Comparison of ENCODE assay signal across 37 cellular contexts in the genomic region with DNA sequence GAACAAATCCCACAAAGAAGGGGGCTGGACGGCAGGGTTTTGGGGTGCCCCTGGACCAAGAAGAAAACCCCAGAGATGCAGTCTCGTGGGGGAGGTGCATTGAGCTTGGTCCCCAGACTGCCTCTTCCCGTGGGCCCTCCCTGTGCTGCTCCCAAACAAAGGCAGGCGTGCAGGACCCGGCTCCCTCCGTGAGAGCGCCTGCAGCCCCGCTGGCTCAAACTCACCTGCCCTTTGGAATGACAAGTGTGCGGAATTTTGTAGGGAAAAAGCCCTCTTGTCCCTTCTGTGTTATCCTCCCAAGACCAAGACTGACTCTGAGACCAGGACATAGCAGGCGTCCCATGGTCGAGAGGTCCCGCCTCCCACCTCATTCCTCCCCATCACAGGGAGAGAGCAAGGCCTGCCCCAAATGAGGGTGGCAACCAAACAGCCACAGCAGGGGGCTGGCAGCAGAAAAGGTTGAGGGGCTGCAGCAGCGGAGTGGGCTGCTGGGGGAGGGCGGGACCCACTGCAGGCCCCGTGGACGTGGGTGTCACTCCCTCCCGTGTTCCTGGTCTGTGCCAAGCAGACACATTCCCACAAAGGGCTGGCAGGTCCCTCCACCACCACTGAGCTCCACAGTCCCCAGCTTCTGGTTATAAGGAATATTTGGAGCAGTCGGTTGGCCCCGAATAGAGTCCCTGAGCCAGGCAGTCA. TPM values are rescaled to one million over a fixed set of nuclear protein-coding genes. Genes with fewer than 3 reads are reported as not detected.
"Had no signal": no experiment of that assay in that cellular context is flagged by ENCODE, and none has a peak within 500 bp of the region (broad histone marks: within the 10 kb centered on the region; RNA-seq: fewer than 3 reads in every experiment).

No MANE protein-coding gene starts in this region.

- H3K27ac Mint-ChIP-seq: activated B cell treated with CpG ODN at 0.5 μM for 24 hours; activated CD4-positive, alpha-beta memory T cell treated with anti-CD3 and anti-CD28 coated beads, Interleukin-2, amount 10 ng/mL, durations not matched to agents 7 days and 5 days; activated CD4-positive, alpha-beta T cell treated with anti-CD3 and anti-CD28 coated beads, Interleukin-2, amount 10 ng/mL, durations not matched to agents 7 days and 5 days; activated CD8-positive, alpha-beta memory T cell treated with anti-CD3 and anti-CD28 coated beads, Interleukin-2, amount 10 ng/mL, durations not matched to agents 7 days and 5 days; activated CD8-positive, alpha-beta T cell treated with anti-CD3 and anti-CD28 coated beads, Interleukin-2, amount 10 ng/mL, durations not matched to agents 7 days and 5 days; activated naive CD4-positive, alpha-beta T cell treated with anti-CD3 and anti-CD28 coated beads, Interleukin-2, amount 10 ng/mL, durations not matched to agents 7 days and 5 days; activated naive CD4-positive, alpha-beta T cell treated with anti-CD3 and anti-CD28 coated beads, Interleukin-2, amount 50 U/mL, for 24 hours; activated naive CD8-positive, alpha-beta T cell; activated naive CD8-positive, alpha-beta T cell treated with anti-CD3 and anti-CD28 coated beads, Interleukin-2, amount 10 ng/mL, durations not matched to agents 7 days and 5 days; activated naive CD8-positive, alpha-beta T cell treated with anti-CD3 and anti-CD28 coated beads, Interleukin-2, amount 50 U/mL, for 24 hours; activated T-cell treated with anti-CD3 and anti-CD28 coated beads, Interleukin-2, amount 50 U/mL, for 24 hours; activated T-helper 2 cell treated with anti-CD3 and anti-CD28 coated beads, Interferon-gamma antibody, Interleukin-2, Interleukin-4, amounts not matched to agents 10 μg/mL and 5 μg/mL and 100 μg/mL, durations not matched to agents 14 hours and 24 hours and 36 hours; T-cell; T-helper 17 cell had no signal

- H3K36me3 ChIP-seq: ascending aorta, cardiac muscle cell had no signal

- H3K27me3 ChIP-seq: ascending aorta, cardiac muscle cell had no signal

- H3K4me1 ChIP-seq: ascending aorta had no signal

- FAIRE-seq: bronchial epithelial cell, TTC549 had no signal

- H3K9me3 Mint-ChIP-seq: activated B cell treated with CpG ODN at 0.5 μM for 24 hours; activated CD4-positive, alpha-beta memory T cell treated with anti-CD3 and anti-CD28 coated beads, Interleukin-2, amount 10 ng/mL, durations not matched to agents 7 days and 5 days; activated CD4-positive, alpha-beta T cell treated with anti-CD3 and anti-CD28 coated beads, Interleukin-2, amount 10 ng/mL, durations not matched to agents 7 days and 5 days; activated naive CD4-positive, alpha-beta T cell treated with anti-CD3 and anti-CD28 coated beads, Interleukin-2, amount 10 ng/mL, durations not matched to agents 7 days and 5 days; activated naive CD4-positive, alpha-beta T cell treated with anti-CD3 and anti-CD28 coated beads, Interleukin-2, amount 50 U/mL, for 24 hours; activated naive CD8-positive, alpha-beta T cell treated with anti-CD3 and anti-CD28 coated beads, Interleukin-2, amount 10 ng/mL, durations not matched to agents 7 days and 5 days; activated naive CD8-positive, alpha-beta T cell treated with anti-CD3 and anti-CD28 coated beads, Interleukin-2, amount 50 U/mL, for 24 hours; activated T-cell treated with anti-CD3 and anti-CD28 coated beads, Interleukin-2, amount 50 U/mL, for 24 hours; activated T-helper 2 cell treated with anti-CD3 and anti-CD28 coated beads, Interferon-gamma antibody, Interleukin-2, Interleukin-4, amounts not matched to agents 10 μg/mL and 5 μg/mL and 100 μg/mL, durations not matched to agents 14 hours and 24 hours and 36 hours; central memory CD8-positive, alpha-beta T cell; T-cell had no signal

- H3K27me3 Mint-ChIP-seq: activated CD4-positive, alpha-beta memory T cell treated with anti-CD3 and anti-CD28 coated beads, Interleukin-2, amount 10 ng/mL, durations not matched to agents 7 days and 5 days; activated CD4-positive, alpha-beta T cell treated with anti-CD3 and anti-CD28 coated beads, Interleukin-2, amount 10 ng/mL, durations not matched to agents 7 days and 5 days; activated CD8-positive, alpha-beta memory T cell treated with anti-CD3 and anti-CD28 coated beads, Interleukin-2, amount 10 ng/mL, durations not matched to agents 7 days and 5 days; activated naive CD4-positive, alpha-beta T cell treated with anti-CD3 and anti-CD28 coated beads, Interleukin-2, amount 10 ng/mL, durations not matched to agents 7 days and 5 days; activated naive CD4-positive, alpha-beta T cell treated with anti-CD3 and anti-CD28 coated beads, Interleukin-2, amount 50 U/mL, for 24 hours; activated naive CD8-positive, alpha-beta T cell; activated naive CD8-positive, alpha-beta T cell treated with anti-CD3 and anti-CD28 coated beads, Interleukin-2, amount 10 ng/mL, durations not matched to agents 7 days and 5 days; activated naive CD8-positive, alpha-beta T cell treated with anti-CD3 and anti-CD28 coated beads, Interleukin-2, amount 50 U/mL, for 24 hours; T-cell had no signal

- H3K36me3 Mint-ChIP-seq: activated CD8-positive, alpha-beta memory T cell treated with anti-CD3 and anti-CD28 coated beads, Interleukin-2, amount 10 ng/mL, durations not matched to agents 7 days and 5 days; activated naive CD4-positive, alpha-beta T cell treated with anti-CD3 and anti-CD28 coated beads, Interleukin-2, amount 10 ng/mL, durations not matched to agents 7 days and 5 days; activated naive CD4-positive, alpha-beta T cell treated with anti-CD3 and anti-CD28 coated beads, Interleukin-2, amount 50 U/mL, for 24 hours; activated naive CD8-positive, alpha-beta T cell; activated naive CD8-positive, alpha-beta T cell treated with anti-CD3 and anti-CD28 coated beads, Interleukin-2, amount 10 ng/mL, durations not matched to agents 7 days and 5 days; brain; T-cell had no signal

- DNase-seq: activated B cell treated with CpG ODN at 0.5 μM for 24 hours; activated CD4-positive, alpha-beta memory T cell treated with anti-CD3 and anti-CD28 coated beads, Interleukin-2, amount 10 ng/mL, durations not matched to agents 7 days and 5 days; activated CD4-positive, alpha-beta T cell treated with anti-CD3 and anti-CD28 coated beads for 4 hours; activated CD4-positive, alpha-beta T cell treated with anti-CD3 and anti-CD28 coated beads, Interleukin-2, amount 10 ng/mL, durations not matched to agents 7 days and 5 days; activated CD4-positive, alpha-beta T cell treated with anti-CD3 and anti-CD28 coated beads, Interleukin-2, amount 50 U/mL, for 48 hours; activated CD4-positive, CD25-positive, alpha-beta regulatory T cell treated with anti-CD3 and anti-CD28 coated beads, Interleukin-2, amount 50 U/mL, for 72 hours; activated CD8-positive, alpha-beta memory T cell treated with anti-CD3 and anti-CD28 coated beads for 24 hours; activated CD8-positive, alpha-beta memory T cell treated with anti-CD3 and anti-CD28 coated beads, Interleukin-2, amount 10 ng/mL, durations not matched to agents 7 days and 5 days; activated CD8-positive, alpha-beta memory T cell treated with anti-CD3 and anti-CD28 coated beads, Interleukin-2, amount 50 U/mL, for 48 hours; activated CD8-positive, alpha-beta T cell treated with anti-CD3 and anti-CD28 coated beads, Interleukin-2, amount 10 ng/mL, durations not matched to agents 7 days and 5 days; activated effector memory CD4-positive, alpha-beta T cell treated with Interleukin-2 at 50 U/mL for 16 hours; activated gamma-delta T cell; activated naive CD4-positive, alpha-beta T cell treated with anti-CD3 and anti-CD28 coated beads, Interleukin-2, amount 10 ng/mL, durations not matched to agents 7 days and 5 days; activated naive CD4-positive, alpha-beta T cell treated with Interleukin-2 at 50 U/mL for 16 hours; activated naive CD8-positive, alpha-beta T cell treated with anti-CD3 and anti-CD28 coated beads, Interleukin-2, amount 10 ng/mL, durations not matched to agents 7 days and 5 days; activated naive CD8-positive, alpha-beta T cell treated with anti-CD3 and anti-CD28 coated beads, Interleukin-2, amount 50 U/mL, for 24 hours; activated T-cell treated with anti-CD3 and anti-CD28 coated beads, Interleukin-2, amount 50 U/mL, for 24 hours; activated T-cell treated with anti-CD3 and anti-CD28 coated beads, Interleukin-2, amount 50 U/mL, for 48 hours; amygdala; anterior cingulate cortex; caudate nucleus; cerebellar nuclear complex; T-cell; T-helper 17 cell; T1000 had no signal

- H3K4me3 ChIP-seq: ascending aorta, cardiac muscle cell had no signal

- H3K27ac ChIP-seq: ascending aorta, cardiac muscle cell, VCaP had no signal

- H3K4me3 Mint-ChIP-seq: activated B cell treated with CpG ODN at 0.5 μM for 24 hours; activated CD4-positive, alpha-beta memory T cell treated with anti-CD3 and anti-CD28 coated beads, Interleukin-2, amount 10 ng/mL, durations not matched to agents 7 days and 5 days; activated CD4-positive, alpha-beta T cell treated with anti-CD3 and anti-CD28 coated beads, Interleukin-2, amount 10 ng/mL, durations not matched to agents 7 days and 5 days; activated CD8-positive, alpha-beta memory T cell treated with anti-CD3 and anti-CD28 coated beads, Interleukin-2, amount 10 ng/mL, durations not matched to agents 7 days and 5 days; activated CD8-positive, alpha-beta T cell treated with anti-CD3 and anti-CD28 coated beads, Interleukin-2, amount 10 ng/mL, durations not matched to agents 7 days and 5 days; activated naive CD4-positive, alpha-beta T cell treated with anti-CD3 and anti-CD28 coated beads, Interleukin-2, amount 10 ng/mL, durations not matched to agents 7 days and 5 days; activated naive CD4-positive, alpha-beta T cell treated with anti-CD3 and anti-CD28 coated beads, Interleukin-2, amount 50 U/mL, for 24 hours; activated naive CD8-positive, alpha-beta T cell; activated naive CD8-positive, alpha-beta T cell treated with anti-CD3 and anti-CD28 coated beads, Interleukin-2, amount 10 ng/mL, durations not matched to agents 7 days and 5 days; activated naive CD8-positive, alpha-beta T cell treated with anti-CD3 and anti-CD28 coated beads, Interleukin-2, amount 50 U/mL, for 24 hours; activated T-cell treated with anti-CD3 and anti-CD28 coated beads, Interleukin-2, amount 50 U/mL, for 24 hours; brain; central memory CD8-positive, alpha-beta T cell; T-cell; T-helper 17 cell had no signal

- ATAC-seq: activated CD8-positive, alpha-beta memory T cell treated with anti-CD3 and anti-CD28 coated beads, Interleukin-2, amount 10 ng/mL, durations not matched to agents 7 days and 5 days; activated CD8-positive, alpha-beta T cell treated with anti-CD3 and anti-CD28 coated beads, Interleukin-2, amount 10 ng/mL, durations not matched to agents 7 days and 5 days; activated naive CD8-positive, alpha-beta T cell treated with anti-CD3 and anti-CD28 coated beads, Interleukin-2, amount 50 U/mL, for 24 hours; T-cell; T-helper 17 cell had no signal

- H3K4me1 Mint-ChIP-seq: activated B cell treated with CpG ODN at 0.5 μM for 24 hours; activated CD4-positive, alpha-beta memory T cell treated with anti-CD3 and anti-CD28 coated beads, Interleukin-2, amount 10 ng/mL, durations not matched to agents 7 days and 5 days; activated CD4-positive, alpha-beta T cell treated with anti-CD3 and anti-CD28 coated beads, Interleukin-2, amount 10 ng/mL, durations not matched to agents 7 days and 5 days; activated CD8-positive, alpha-beta memory T cell treated with anti-CD3 and anti-CD28 coated beads, Interleukin-2, amount 10 ng/mL, durations not matched to agents 7 days and 5 days; activated naive CD4-positive, alpha-beta T cell treated with anti-CD3 and anti-CD28 coated beads, Interleukin-2, amount 10 ng/mL, durations not matched to agents 7 days and 5 days; activated naive CD4-positive, alpha-beta T cell treated with anti-CD3 and anti-CD28 coated beads, Interleukin-2, amount 50 U/mL, for 24 hours; activated naive CD8-positive, alpha-beta T cell treated with anti-CD3 and anti-CD28 coated beads, Interleukin-2, amount 10 ng/mL, durations not matched to agents 7 days and 5 days; activated naive CD8-positive, alpha-beta T cell treated with anti-CD3 and anti-CD28 coated beads, Interleukin-2, amount 50 U/mL, for 24 hours; central memory CD8-positive, alpha-beta T cell; T-cell had no signal

- H3K9me3 ChIP-seq: ascending aorta had no signal

RNA-seq across cellular contexts. Expression of gene FRMD1, which starts 5.6 kb away (rescaled TPM):
- total RNA-seq: activated B cell treated with CpG ODN at 0.5 μM for 24 hours; activated CD4-positive, alpha-beta memory T cell treated with anti-CD3 and anti-CD28 coated beads, Interleukin-2, amount 10 ng/mL, durations not matched to agents 7 days and 5 days; activated CD4-positive, alpha-beta T cell treated with anti-CD3 and anti-CD28 coated beads, Interleukin-2, amount 10 ng/mL, durations not matched to agents 7 days and 5 days; activated CD8-positive, alpha-beta memory T cell treated with anti-CD3 and anti-CD28 coated beads, Interleukin-2, amount 10 ng/mL, durations not matched to agents 7 days and 5 days; activated CD8-positive, alpha-beta T cell treated with anti-CD3 and anti-CD28 coated beads, Interleukin-2, amount 10 ng/mL, durations not matched to agents 7 days and 5 days; activated naive CD8-positive, alpha-beta T cell treated with anti-CD3 and anti-CD28 coated beads, Interleukin-2, amount 10 ng/mL, durations not matched to agents 7 days and 5 days; activated T-helper 2 cell treated with anti-CD3 and anti-CD28 coated beads, Interferon-gamma antibody, Interleukin-2, Interleukin-4, amounts not matched to agents 10 μg/mL and 5 μg/mL and 100 μg/mL, durations not matched to agents 14 hours and 24 hours and 36 hours; ascending aorta; bronchial epithelial cell; T-cell; T-helper 1 cell treated with Interleukin-12 subunit alpha and Interleukin-12 subunit beta and Interleukin-4 antibody, amounts not matched to agents 30 ng/mL and 1 ng/mL, for 36 hours; T-helper 17 cell; T-helper 2 cell treated with Interferon-gamma antibody and Interleukin-4, amounts not matched to agents 100 ng/mL and 5 ng/mL, for 36 hours had no signal
- polyA plus RNA-seq: cardiac muscle cell had no signal
